Comparison of ENCODE assay signal across 18 cellular contexts in genomic region chr17:34726536-34727384, GRCh38.
DNase-seq lines count a peak whose midpoint lies in the region; ATAC-seq and TF ChIP-seq lines count a peak whose summit lies in the region.
"Had no signal": no experiment of that assay in that cellular context is flagged by ENCODE, and none has a peak within 500 bp of the region (broad histone marks: within the 10 kb centered on the region; RNA-seq: fewer than 3 reads in every experiment).

No MANE protein-coding gene starts in this region.

- H3K27ac ChIP-seq in coronary artery: no peak overlapping the region
- no peak overlapping the region for H3K27ac ChIP-seq in left ventricle myocardium inferior (replicated peaks)
- H3K27ac ChIP-seq: KMS-11 had no signal

- H3K36me3 ChIP-seq in BE2C (no peaks in the 10 kb centered on the region), left ventricle myocardium inferior (no peaks in the 10 kb centered on the region)

- H3K9me3 ChIP-seq in BE2C (no peaks in the 10 kb centered on the region), left ventricle myocardium inferior (replicated peaks) (no peaks in the 10 kb centered on the region)

- H3K4me1 ChIP-seq in BE2C (no peaks in the 10 kb centered on the region; the same call in 1 of the 2 replicates), left ventricle myocardium inferior (no peaks in the 10 kb centered on the region)

- intact Hi-C loops in left ventricle myocardium inferior (cut with micrococcal nuclease): no loop called here

- H3K4me3 ChIP-seq in BE2C (ENCODE audit: low read depth, low read length): no peak overlapping the region
- H3K4me3 ChIP-seq in coronary artery: no peak overlapping the region
- H3K4me3 ChIP-seq in left ventricle myocardium inferior: no peak overlapping the region
- H3K4me3 ChIP-seq: GM12878 had no signal

- TF ChIP-seq CTCF in BE2C (IDR thresholded peaks at IDR 0.05; ENCODE audit: low read depth, low read length) (no peak), coronary artery (IDR thresholded peaks at IDR 0.05) (no peak), left ventricle myocardium inferior (IDR thresholded peaks at IDR 0.05; ENCODE audit: borderline replicate concordance) (no peak)

- DNase-seq in BE2C (peak; percentile 16), NCI-H2171 (lab: John Stamatoyannopoulos, UW) (peak; percentile 43), coronary artery (ENCODE audit: low spot score) (peak; percentile 31), islet precursor cell (peak; percentile 42), left ventricle myocardium inferior (no peak)
- DNase-seq in stimulated activated CD4-positive, alpha-beta T cell treated with anti-CD3 and anti-CD28 coated beads, Interleukin-4, amount 100 ng/mL, for 4 hours: no peak
- DNase-seq: H7, HFFc6, IMR-90, NCI-H1092 treated with DMSO at 0.1 percent for 48 hours, NCI-H146, NCI-H2081 treated with DMSO at 0.1 percent for 48 hours, NCI-H748 treated with DMSO at 0.1 percent for 48 hours, T-helper 1 cell had no signal

- H3K27me3 ChIP-seq in BE2C (no peaks in the 10 kb centered on the region), left ventricle myocardium inferior (ENCODE audit: low read depth) (peaks cover 57% of the 10 kb centered on the region)

- no peak for ATAC-seq in HG02840 (IDR thresholded peaks at IDR 0.05; ENCODE audit: low FRiP score, unreplicated experiment)
- ATAC-seq: GM12878, Panc1 had no signal

Comparison
In these comparisons a context has a peak if more than half of its experiments do, and no peak if none do; other contexts are left out.
1. DNase-seq: peak in BE2C (single experiment), NCI-H2171 (single experiment), coronary artery (single experiment) and islet precursor cell (single experiment); none in left ventricle myocardium inferior (single experiment) and stimulated activated CD4-positive, alpha-beta T cell treated with anti-CD3 and anti-CD28 coated beads, Interleukin-4, amount 100 ng/mL, for 4 hours (0 of 2).